ENCODE assay signal across 1 cellular context in the genomic region with DNA sequence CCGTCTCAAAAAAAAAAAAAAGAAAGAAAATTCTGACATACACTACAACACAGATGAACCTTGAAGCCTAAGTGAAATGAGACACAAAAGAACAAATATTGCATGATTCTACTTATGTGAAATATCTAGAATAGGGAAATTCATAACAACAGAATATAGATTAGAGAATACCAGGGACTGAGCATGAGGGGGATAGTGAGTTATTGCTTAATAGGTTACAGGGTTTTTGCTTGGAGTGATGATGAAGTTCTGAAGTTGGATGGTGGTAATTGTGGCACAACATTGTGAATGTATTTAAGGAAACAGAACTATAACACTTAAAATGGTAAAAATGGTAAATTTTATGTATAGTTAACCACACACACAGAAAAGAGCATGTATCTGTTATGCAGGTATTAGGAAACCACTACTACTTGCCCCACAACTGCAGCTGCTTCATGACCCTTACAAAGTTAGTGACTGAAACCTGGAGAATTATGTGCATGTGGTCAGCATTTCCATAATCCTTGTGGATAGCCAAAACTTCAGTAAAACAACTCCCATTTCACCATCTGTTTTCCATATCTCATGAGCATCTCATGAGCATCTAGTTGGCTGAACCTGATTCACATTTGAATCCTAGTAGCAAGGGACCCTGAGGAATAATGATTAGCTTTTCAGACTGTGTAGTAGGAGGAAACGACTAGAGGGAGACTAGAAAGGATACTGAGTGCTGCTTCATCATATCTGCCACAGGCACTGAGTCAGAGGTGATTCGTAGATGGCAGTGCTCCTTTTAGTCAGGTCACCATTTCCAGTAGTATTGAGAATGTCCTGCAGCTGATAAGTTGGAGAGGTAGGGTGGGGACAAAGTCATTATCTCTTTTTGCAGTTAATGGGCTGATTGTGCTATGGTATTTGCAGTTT.
TF ChIP-seq lines count a peak whose summit lies in the region.

No MANE protein-coding gene starts in this region.

TF ChIP-seq in K562, 482 proteins besides CTCF, POLR2A, EP300 and RAD21 (continued from another document and continues in another):
- TF ChIP-seq, protein P1, sequence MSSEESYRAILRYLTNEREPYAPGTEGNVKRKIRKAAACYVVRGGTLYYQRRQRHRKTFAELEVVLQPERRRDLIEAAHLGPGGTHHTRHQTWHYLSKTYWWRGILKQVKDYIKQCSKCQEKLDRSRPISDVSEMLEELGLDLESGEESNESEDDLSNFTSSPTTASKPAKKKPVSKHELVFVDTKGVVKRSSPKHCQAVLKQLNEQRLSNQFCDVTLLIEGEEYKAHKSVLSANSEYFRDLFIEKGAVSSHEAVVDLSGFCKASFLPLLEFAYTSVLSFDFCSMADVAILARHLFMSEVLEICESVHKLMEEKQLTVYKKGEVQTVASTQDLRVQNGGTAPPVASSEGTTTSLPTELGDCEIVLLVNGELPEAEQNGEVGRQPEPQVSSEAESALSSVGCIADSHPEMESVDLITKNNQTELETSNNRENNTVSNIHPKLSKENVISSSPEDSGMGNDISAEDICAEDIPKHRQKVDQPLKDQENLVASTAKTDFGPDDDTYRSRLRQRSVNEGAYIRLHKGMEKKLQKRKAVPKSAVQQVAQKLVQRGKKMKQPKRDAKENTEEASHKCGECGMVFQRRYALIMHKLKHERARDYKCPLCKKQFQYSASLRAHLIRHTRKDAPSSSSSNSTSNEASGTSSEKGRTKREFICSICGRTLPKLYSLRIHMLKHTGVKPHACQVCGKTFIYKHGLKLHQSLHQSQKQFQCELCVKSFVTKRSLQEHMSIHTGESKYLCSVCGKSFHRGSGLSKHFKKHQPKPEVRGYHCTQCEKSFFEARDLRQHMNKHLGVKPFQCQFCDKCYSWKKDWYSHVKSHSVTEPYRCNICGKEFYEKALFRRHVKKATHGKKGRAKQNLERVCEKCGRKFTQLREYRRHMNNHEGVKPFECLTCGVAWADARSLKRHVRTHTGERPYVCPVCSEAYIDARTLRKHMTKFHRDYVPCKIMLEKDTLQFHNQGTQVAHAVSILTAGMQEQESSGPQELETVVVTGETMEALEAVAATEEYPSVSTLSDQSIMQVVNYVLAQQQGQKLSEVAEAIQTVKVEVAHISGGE (CRISPR knock-in tag; IDR thresholded peaks at IDR 0.05), result peak in 1 of 3 experiments; percentile 32; a peak in 1 of 6 replicates
- no peak for TF ChIP-seq FOXA3 (CRISPR knock-in tag; conservative IDR thresholded peaks at IDR 0.05 in 1 of 2, IDR thresholded peaks at IDR 0.05 in 1 of 2)
- no peak for TF ChIP-seq NR1H2 (CRISPR knock-in tag; IDR thresholded peaks at IDR 0.05)
- TF ChIP-seq MIER1 (IDR thresholded peaks at IDR 0.05; ENCODE audit: low read depth), result no peak
- peak; percentile 55; the same call in 1 of the 2 replicates for TF ChIP-seq GATA2 (CRISPR knock-in tag; IDR thresholded peaks at IDR 0.05)
- 0 out of 2 replicates have a peak, but pooled peaks have one; percentile 24 for TF ChIP-seq LARP7 (IDR thresholded peaks at IDR 0.05)
- no peak for TF ChIP-seq ZNF830 (CRISPR knock-in tag; IDR thresholded peaks at IDR 0.05)
- no peak for TF ChIP-seq ZNF79 (CRISPR knock-in tag; IDR thresholded peaks at IDR 0.05; ENCODE audit: low read depth)
- TF ChIP-seq ZBTB40 (IDR thresholded peaks at IDR 0.05), result no peak
- TF ChIP-seq ZBTB40 (CRISPR knock-in tag; IDR thresholded peaks at IDR 0.05), result no peak
- no peak; the same call in 1 of the 2 replicates for TF ChIP-seq RNF2 (IDR thresholded peaks at IDR 0.05)
- no peak for TF ChIP-seq ZSCAN32 (CRISPR knock-in tag; IDR thresholded peaks at IDR 0.05)
- peak; percentile 45; the same call in 1 of the 2 replicates for TF ChIP-seq CC2D1A (IDR thresholded peaks at IDR 0.05)
- TF ChIP-seq HNRNPUL1 (IDR thresholded peaks at IDR 0.05; ENCODE audit: low read length), result no peak
- TF ChIP-seq CBFA2T3 (IDR thresholded peaks at IDR 0.05), result peak; percentile 96
- no peak for TF ChIP-seq RFX5 (IDR thresholded peaks at IDR 0.05; ENCODE audit: low read depth, low read length)
- TF ChIP-seq NFATC3 (IDR thresholded peaks at IDR 0.05), result no peak
- TF ChIP-seq SOX6 (IDR thresholded peaks at IDR 0.05), result peak; percentile 74; the same call in 1 of the 2 replicates
- TF ChIP-seq JUND (IDR thresholded peaks at IDR 0.05; ENCODE audit: borderline replicate concordance, low read depth, low read length), result peak; percentile 86
- peak; percentile 91; the same call in 2 of the 3 replicates for TF ChIP-seq JUND (tag; IDR thresholded peaks at IDR 0.05; ENCODE audit: borderline replicate concordance, low read depth, low read length)
- TF ChIP-seq ELF1 (tag; IDR thresholded peaks at IDR 0.05), result no peak
- TF ChIP-seq RBM14 (IDR thresholded peaks at IDR 0.05; ENCODE audit: borderline replicate concordance, insufficient read depth, low read depth, low read length), result no peak
- TF ChIP-seq CBX8 (IDR thresholded peaks at IDR 0.05; ENCODE audit: borderline replicate concordance, extremely low read depth, low read depth, low read length, poor library complexity, severe bottlenecking), result no peak
- no peak for TF ChIP-seq MCM3 (IDR thresholded peaks at IDR 0.05)
- no peak for TF ChIP-seq ARHGAP35 (IDR thresholded peaks at IDR 0.05; ENCODE audit: partially characterized antibody)
- no peak for TF ChIP-seq BCL6 (CRISPR knock-in tag; IDR thresholded peaks at IDR 0.05)
- TF ChIP-seq, protein P2, sequence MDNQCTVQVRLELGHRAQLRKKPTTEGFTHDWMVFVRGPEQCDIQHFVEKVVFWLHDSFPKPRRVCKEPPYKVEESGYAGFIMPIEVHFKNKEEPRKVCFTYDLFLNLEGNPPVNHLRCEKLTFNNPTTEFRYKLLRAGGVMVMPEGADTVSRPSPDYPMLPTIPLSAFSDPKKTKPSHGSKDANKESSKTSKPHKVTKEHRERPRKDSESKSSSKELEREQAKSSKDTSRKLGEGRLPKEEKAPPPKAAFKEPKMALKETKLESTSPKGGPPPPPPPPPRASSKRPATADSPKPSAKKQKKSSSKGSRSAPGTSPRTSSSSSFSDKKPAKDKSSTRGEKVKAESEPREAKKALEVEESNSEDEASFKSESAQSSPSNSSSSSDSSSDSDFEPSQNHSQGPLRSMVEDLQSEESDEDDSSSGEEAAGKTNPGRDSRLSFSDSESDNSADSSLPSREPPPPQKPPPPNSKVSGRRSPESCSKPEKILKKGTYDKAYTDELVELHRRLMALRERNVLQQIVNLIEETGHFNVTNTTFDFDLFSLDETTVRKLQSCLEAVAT (IDR thresholded peaks at IDR 0.05), result 0 out of 4 replicates have a peak, but pooled peaks of 1 of the 2 experiments have one; percentile 25
- no peak for TF ChIP-seq ILK (tag; IDR thresholded peaks at IDR 0.05; ENCODE audit: borderline replicate concordance, low read depth)
- 0 out of 3 replicates have a peak, but pooled peaks of 1 of the 2 experiments have one; percentile 63 for TF ChIP-seq CBX3 (IDR thresholded peaks at IDR 0.05; ENCODE audit: borderline replicate concordance in 1 of 2, low read length in 2 of 2)
- TF ChIP-seq TAF9B (IDR thresholded peaks at IDR 0.05; ENCODE audit: partially characterized antibody), result peak; percentile 42
- TF ChIP-seq MBD2 (IDR thresholded peaks at IDR 0.05; ENCODE audit: borderline replicate concordance, low read depth), result peak; percentile 67; the same call in 1 of the 2 replicates
- TF ChIP-seq, protein P3, sequence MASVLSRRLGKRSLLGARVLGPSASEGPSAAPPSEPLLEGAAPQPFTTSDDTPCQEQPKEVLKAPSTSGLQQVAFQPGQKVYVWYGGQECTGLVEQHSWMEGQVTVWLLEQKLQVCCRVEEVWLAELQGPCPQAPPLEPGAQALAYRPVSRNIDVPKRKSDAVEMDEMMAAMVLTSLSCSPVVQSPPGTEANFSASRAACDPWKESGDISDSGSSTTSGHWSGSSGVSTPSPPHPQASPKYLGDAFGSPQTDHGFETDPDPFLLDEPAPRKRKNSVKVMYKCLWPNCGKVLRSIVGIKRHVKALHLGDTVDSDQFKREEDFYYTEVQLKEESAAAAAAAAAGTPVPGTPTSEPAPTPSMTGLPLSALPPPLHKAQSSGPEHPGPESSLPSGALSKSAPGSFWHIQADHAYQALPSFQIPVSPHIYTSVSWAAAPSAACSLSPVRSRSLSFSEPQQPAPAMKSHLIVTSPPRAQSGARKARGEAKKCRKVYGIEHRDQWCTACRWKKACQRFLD (CRISPR knock-in tag; IDR thresholded peaks at IDR 0.05), result no peak
- TF ChIP-seq ILF3 (IDR thresholded peaks at IDR 0.05; ENCODE audit: borderline replicate concordance), result no peak
- TF ChIP-seq NBN (IDR thresholded peaks at IDR 0.05; ENCODE audit: low read depth), result peak; percentile 33; the same call in 1 of the 2 replicates
- TF ChIP-seq CCAR2 (IDR thresholded peaks at IDR 0.05; ENCODE audit: low read depth, low read length), result no peak
- TF ChIP-seq CTBP1 (IDR thresholded peaks at IDR 0.05; ENCODE audit: borderline replicate concordance), result peak; percentile 89
- peak; percentile 39; the same call in 1 of the 2 replicates for TF ChIP-seq LEF1 (IDR thresholded peaks at IDR 0.05)
- TF ChIP-seq GATAD2A (IDR thresholded peaks at IDR 0.05), result peak; percentile 21; the same call in 1 of the 2 replicates
- no peak for TF ChIP-seq ZNF77 (CRISPR knock-in tag; IDR thresholded peaks at IDR 0.05)
- peak; percentile 15; the same call in 1 of the 2 replicates for TF ChIP-seq ZNF24 (IDR thresholded peaks at IDR 0.05)
- TF ChIP-seq, protein P4, sequence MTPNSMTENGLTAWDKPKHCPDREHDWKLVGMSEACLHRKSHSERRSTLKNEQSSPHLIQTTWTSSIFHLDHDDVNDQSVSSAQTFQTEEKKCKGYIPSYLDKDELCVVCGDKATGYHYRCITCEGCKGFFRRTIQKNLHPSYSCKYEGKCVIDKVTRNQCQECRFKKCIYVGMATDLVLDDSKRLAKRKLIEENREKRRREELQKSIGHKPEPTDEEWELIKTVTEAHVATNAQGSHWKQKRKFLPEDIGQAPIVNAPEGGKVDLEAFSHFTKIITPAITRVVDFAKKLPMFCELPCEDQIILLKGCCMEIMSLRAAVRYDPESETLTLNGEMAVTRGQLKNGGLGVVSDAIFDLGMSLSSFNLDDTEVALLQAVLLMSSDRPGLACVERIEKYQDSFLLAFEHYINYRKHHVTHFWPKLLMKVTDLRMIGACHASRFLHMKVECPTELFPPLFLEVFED (CRISPR knock-in tag; conservative IDR thresholded peaks at IDR 0.05), result no peak
- TF ChIP-seq NCOR1 (IDR thresholded peaks at IDR 0.05), result peak; percentile 85
- no peak for TF ChIP-seq TCF7L2 (IDR thresholded peaks at IDR 0.05; ENCODE audit: low read depth, low read length)
- no peak for TF ChIP-seq CBFB (CRISPR knock-in tag; IDR thresholded peaks at IDR 0.05)
- TF ChIP-seq DDX20 (tag; IDR thresholded peaks at IDR 0.05; ENCODE audit: low read depth), result no peak
- no peak for TF ChIP-seq FOS (IDR thresholded peaks at IDR 0.05; ENCODE audit: extremely low read depth, insufficient read length)
- peak; percentile 51; the same call in 1 of the 2 replicates for TF ChIP-seq SMARCC2 (IDR thresholded peaks at IDR 0.05; ENCODE audit: low read depth)
- TF ChIP-seq SIN3B (IDR thresholded peaks at IDR 0.05; ENCODE audit: low read depth), result no peak
